23 cellular contexts compared by ENCODE assay signal in genomic region chr16:52254753-52255152, GRCh38.
"Had no signal": no experiment of that assay in that cellular context is flagged by ENCODE, and none has a peak within 500 bp of the region (broad histone marks: within the 10 kb centered on the region; RNA-seq: fewer than 3 reads in every experiment).

No MANE protein-coding gene starts in this region.

- H3K9me3 Mint-ChIP-seq: activated CD4-positive, alpha-beta T cell treated with anti-CD3 and anti-CD28 coated beads, Interleukin-2, amount 10 ng/mL, durations not matched to agents 24 days and 14 days; activated naive CD4-positive, alpha-beta T cell treated with anti-CD3 and anti-CD28 coated beads for 36 hours; activated naive CD8-positive, alpha-beta T cell treated with anti-CD3 and anti-CD28 coated beads, Interleukin-2, amount 50 U/mL, for 24 hours; stimulated activated memory B cell treated with anti-CD40 and anti-IgM and Interleukin-4, amounts not matched to agents 10 μg/mL and 1 μg/mL and 100 μg/mL, for 72 hours; type B pancreatic cell had no signal

- H3K36me3 ChIP-seq: brain microvascular endothelial cell, colonic mucosa, prostate gland had no signal

- H3K4me3 ChIP-seq: colonic mucosa, lung, prostate gland, smooth muscle cell, testis had no signal

- H3K9me3 ChIP-seq: colonic mucosa, prostate gland, testis had no signal

- H3K27ac Mint-ChIP-seq: activated CD4-positive, alpha-beta T cell treated with anti-CD3 and anti-CD28 coated beads, Interleukin-2, amount 10 ng/mL, durations not matched to agents 24 days and 14 days; activated CD8-positive, alpha-beta T cell treated with anti-CD3 and anti-CD28 coated beads for 36 hours; activated naive CD4-positive, alpha-beta T cell treated with anti-CD3 and anti-CD28 coated beads for 36 hours; activated naive CD8-positive, alpha-beta T cell treated with anti-CD3 and anti-CD28 coated beads, Interleukin-2, amount 50 U/mL, for 24 hours; activated T-helper 2 cell treated with anti-CD3 and anti-CD28 coated beads, Interferon-gamma antibody, Interleukin-2, Interleukin-4, amounts not matched to agents 10 μg/mL and 5 μg/mL and 100 μg/mL, durations not matched to agents 14 hours and 24 hours and 36 hours; stimulated activated memory B cell treated with anti-CD40 and anti-IgM and Interleukin-4, amounts not matched to agents 10 μg/mL and 1 μg/mL and 100 μg/mL, for 72 hours; type B pancreatic cell had no signal

- H3K36me3 Mint-ChIP-seq: stimulated activated memory B cell treated with anti-CD40 and anti-IgM and Interleukin-4, amounts not matched to agents 10 μg/mL and 1 μg/mL and 100 μg/mL, for 72 hours; type B pancreatic cell had no signal

- FAIRE-seq: islet of Langerhans had no signal

- H3K27me3 ChIP-seq: brain microvascular endothelial cell, colonic mucosa, testis had no signal

- DNase-seq: activated CD4-positive, alpha-beta T cell treated with anti-CD3 and anti-CD28 coated beads, Interleukin-2, amount 10 ng/mL, durations not matched to agents 24 days and 14 days; activated CD8-positive, alpha-beta T cell treated with anti-CD3 and anti-CD28 coated beads for 36 hours; activated naive CD4-positive, alpha-beta T cell treated with anti-CD3 and anti-CD28 coated beads for 36 hours; activated naive CD8-positive, alpha-beta T cell treated with anti-CD3 and anti-CD28 coated beads, Interleukin-2, amount 50 U/mL, for 24 hours; activated T-cell treated with anti-CD3 and anti-CD28 coated beads, Interleukin-2, amount 50 U/mL, for 1 hour; anterior cingulate cortex; brain microvascular endothelial cell; colonic mucosa; foreskin fibroblast; glutamatergic neuron; hippocampal formation; midbrain; stimulated activated CD4-positive, alpha-beta T cell treated with anti-CD3 and anti-CD28 coated beads, Interleukin-4, amount 100 ng/mL, for 4 hours; T1000; testis had no signal

- H3K27ac ChIP-seq: brain microvascular endothelial cell, colonic mucosa, prostate gland, testis had no signal

- H3K4me3 Mint-ChIP-seq: activated CD4-positive, alpha-beta T cell treated with anti-CD3 and anti-CD28 coated beads, Interleukin-2, amount 10 ng/mL, durations not matched to agents 24 days and 14 days; activated CD8-positive, alpha-beta T cell treated with anti-CD3 and anti-CD28 coated beads for 36 hours; activated naive CD4-positive, alpha-beta T cell treated with anti-CD3 and anti-CD28 coated beads for 36 hours; activated naive CD8-positive, alpha-beta T cell treated with anti-CD3 and anti-CD28 coated beads, Interleukin-2, amount 50 U/mL, for 24 hours; central memory CD8-positive, alpha-beta T cell; stimulated activated memory B cell treated with anti-CD40 and anti-IgM and Interleukin-4, amounts not matched to agents 10 μg/mL and 1 μg/mL and 100 μg/mL, for 72 hours; type B pancreatic cell had no signal

- H3K4me1 ChIP-seq: colonic mucosa, prostate gland, testis had no signal

- H3K4me2 ChIP-seq: smooth muscle cell had no signal

- H3K27me3 Mint-ChIP-seq: activated CD4-positive, alpha-beta T cell treated with anti-CD3 and anti-CD28 coated beads, Interleukin-2, amount 10 ng/mL, durations not matched to agents 24 days and 14 days; activated CD8-positive, alpha-beta T cell treated with anti-CD3 and anti-CD28 coated beads for 36 hours; activated naive CD8-positive, alpha-beta T cell treated with anti-CD3 and anti-CD28 coated beads, Interleukin-2, amount 50 U/mL, for 24 hours; central memory CD8-positive, alpha-beta T cell; stimulated activated memory B cell treated with anti-CD40 and anti-IgM and Interleukin-4, amounts not matched to agents 10 μg/mL and 1 μg/mL and 100 μg/mL, for 72 hours had no signal

- H3K4me1 Mint-ChIP-seq: activated CD4-positive, alpha-beta T cell treated with anti-CD3 and anti-CD28 coated beads, Interleukin-2, amount 10 ng/mL, durations not matched to agents 24 days and 14 days; activated naive CD8-positive, alpha-beta T cell treated with anti-CD3 and anti-CD28 coated beads, Interleukin-2, amount 50 U/mL, for 24 hours; central memory CD8-positive, alpha-beta T cell; stimulated activated memory B cell treated with anti-CD40 and anti-IgM and Interleukin-4, amounts not matched to agents 10 μg/mL and 1 μg/mL and 100 μg/mL, for 72 hours had no signal
